ENCODE assay signal across 2 cellular contexts in genomic region chr5:112443932-112444331, GRCh38. TPM values are rescaled to one million over a fixed set of nuclear protein-coding genes. Genes with fewer than 3 reads are reported as not detected.
"Had no signal": no experiment of that assay in that cellular context is flagged by ENCODE, and none has a peak within 500 bp of the region (broad histone marks: within the 10 kb centered on the region; RNA-seq: fewer than 3 reads in every experiment).

No MANE protein-coding gene starts in this region.

RNA-seq across cellular contexts. Expression of gene EPB41L4A, which starts 24.9 kb away (rescaled TPM):
- total RNA-seq: LHCN-M2, M059J had no signal
